Comparison of ENCODE assay signal across 1 cellular context in genomic region chr3:124429129-124429815, GRCh38.
TF ChIP-seq lines count a peak whose summit lies in the region.

No MANE protein-coding gene starts in this region.

TF ChIP-seq in SK-N-SH treated with all-trans-retinoic acid at 6 μM for 48 hours, 23 proteins besides CTCF, POLR2A, EP300 and RAD21 (continued from another document):
- TF ChIP-seq, protein P1, sequence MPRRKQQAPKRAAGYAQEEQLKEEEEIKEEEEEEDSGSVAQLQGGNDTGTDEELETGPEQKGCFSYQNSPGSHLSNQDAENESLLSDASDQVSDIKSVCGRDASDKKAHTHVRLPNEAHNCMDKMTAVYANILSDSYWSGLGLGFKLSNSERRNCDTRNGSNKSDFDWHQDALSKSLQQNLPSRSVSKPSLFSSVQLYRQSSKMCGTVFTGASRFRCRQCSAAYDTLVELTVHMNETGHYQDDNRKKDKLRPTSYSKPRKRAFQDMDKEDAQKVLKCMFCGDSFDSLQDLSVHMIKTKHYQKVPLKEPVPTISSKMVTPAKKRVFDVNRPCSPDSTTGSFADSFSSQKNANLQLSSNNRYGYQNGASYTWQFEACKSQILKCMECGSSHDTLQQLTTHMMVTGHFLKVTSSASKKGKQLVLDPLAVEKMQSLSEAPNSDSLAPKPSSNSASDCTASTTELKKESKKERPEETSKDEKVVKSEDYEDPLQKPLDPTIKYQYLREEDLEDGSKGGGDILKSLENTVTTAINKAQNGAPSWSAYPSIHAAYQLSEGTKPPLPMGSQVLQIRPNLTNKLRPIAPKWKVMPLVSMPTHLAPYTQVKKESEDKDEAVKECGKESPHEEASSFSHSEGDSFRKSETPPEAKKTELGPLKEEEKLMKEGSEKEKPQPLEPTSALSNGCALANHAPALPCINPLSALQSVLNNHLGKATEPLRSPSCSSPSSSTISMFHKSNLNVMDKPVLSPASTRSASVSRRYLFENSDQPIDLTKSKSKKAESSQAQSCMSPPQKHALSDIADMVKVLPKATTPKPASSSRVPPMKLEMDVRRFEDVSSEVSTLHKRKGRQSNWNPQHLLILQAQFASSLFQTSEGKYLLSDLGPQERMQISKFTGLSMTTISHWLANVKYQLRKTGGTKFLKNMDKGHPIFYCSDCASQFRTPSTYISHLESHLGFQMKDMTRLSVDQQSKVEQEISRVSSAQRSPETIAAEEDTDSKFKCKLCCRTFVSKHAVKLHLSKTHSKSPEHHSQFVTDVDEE (CRISPR knock-in tag; IDR thresholded peaks at IDR 0.05): no peak
